Comparison of ENCODE assay signal across 1 cellular context in the genomic region with DNA sequence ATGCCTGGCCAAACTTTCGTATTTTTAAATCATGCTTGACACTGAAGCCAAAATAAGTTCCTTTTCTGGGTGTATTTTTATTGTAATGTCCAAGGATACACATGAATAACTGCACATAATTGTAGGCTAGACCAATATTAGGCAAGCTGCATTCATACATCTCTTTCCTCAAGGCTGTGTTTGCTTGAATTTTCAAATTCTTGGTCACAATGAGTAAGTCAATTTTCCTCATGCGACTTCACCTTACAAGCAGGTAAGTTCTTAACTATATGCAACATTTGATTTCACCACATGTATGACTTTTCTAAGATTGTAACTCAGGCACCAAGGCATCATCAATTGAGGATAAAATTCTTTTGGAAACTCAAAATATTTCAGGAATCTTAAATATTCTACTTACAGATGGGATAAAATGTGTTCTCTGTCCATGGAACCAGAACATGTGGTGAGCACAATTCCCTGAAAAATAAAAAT.
TF ChIP-seq lines count a peak whose summit lies in the region.

No MANE protein-coding gene starts in this region.

TF ChIP-seq in GM23338, 12 proteins besides CTCF, POLR2A, EP300 and RAD21 (continued from another document):
- TF ChIP-seq, protein P1, sequence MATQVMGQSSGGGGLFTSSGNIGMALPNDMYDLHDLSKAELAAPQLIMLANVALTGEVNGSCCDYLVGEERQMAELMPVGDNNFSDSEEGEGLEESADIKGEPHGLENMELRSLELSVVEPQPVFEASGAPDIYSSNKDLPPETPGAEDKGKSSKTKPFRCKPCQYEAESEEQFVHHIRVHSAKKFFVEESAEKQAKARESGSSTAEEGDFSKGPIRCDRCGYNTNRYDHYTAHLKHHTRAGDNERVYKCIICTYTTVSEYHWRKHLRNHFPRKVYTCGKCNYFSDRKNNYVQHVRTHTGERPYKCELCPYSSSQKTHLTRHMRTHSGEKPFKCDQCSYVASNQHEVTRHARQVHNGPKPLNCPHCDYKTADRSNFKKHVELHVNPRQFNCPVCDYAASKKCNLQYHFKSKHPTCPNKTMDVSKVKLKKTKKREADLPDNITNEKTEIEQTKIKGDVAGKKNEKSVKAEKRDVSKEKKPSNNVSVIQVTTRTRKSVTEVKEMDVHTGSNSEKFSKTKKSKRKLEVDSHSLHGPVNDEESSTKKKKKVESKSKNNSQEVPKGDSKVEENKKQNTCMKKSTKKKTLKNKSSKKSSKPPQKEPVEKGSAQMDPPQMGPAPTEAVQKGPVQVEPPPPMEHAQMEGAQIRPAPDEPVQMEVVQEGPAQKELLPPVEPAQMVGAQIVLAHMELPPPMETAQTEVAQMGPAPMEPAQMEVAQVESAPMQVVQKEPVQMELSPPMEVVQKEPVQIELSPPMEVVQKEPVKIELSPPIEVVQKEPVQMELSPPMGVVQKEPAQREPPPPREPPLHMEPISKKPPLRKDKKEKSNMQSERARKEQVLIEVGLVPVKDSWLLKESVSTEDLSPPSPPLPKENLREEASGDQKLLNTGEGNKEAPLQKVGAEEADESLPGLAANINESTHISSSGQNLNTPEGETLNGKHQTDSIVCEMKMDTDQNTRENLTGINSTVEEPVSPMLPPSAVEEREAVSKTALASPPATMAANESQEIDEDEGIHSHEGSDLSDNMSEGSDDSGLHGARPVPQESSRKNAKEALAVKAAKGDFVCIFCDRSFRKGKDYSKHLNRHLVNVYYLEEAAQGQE (IDR thresholded peaks at IDR 0.05; ENCODE audit: unreplicated experiment), result no peak
- TF ChIP-seq EZH2 (IDR thresholded peaks at IDR 0.05; ENCODE audit: low read depth, unreplicated experiment), result no peak
- no peak for TF ChIP-seq ZNF114 (CRISPR knock-in tag; IDR thresholded peaks at IDR 0.05)
